ENCODE assay signal across 15 cellular contexts in the genomic region with DNA sequence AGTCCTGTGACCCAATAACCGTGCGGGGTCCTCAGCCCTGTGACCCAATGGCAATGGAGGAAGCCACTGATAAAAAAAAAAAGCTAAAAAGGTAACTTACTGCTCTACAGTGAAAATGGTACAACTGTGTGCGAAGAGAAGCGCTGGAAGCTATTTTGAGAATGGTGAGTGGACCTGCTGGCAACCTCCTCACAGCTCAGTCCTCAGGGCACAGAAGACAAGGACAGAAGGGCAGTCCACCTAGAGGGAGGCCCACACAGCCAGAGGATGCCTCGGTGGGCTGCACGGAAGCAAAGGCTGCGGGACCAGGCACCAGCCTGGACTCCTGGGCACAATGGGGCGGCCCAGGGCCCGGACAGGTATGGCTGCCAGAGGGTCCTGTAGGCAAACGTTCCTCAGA.
"Had no signal": no experiment of that assay in that cellular context is flagged by ENCODE, and none has a peak within 500 bp of the region (broad histone marks: within the 10 kb centered on the region; RNA-seq: fewer than 3 reads in every experiment).

No MANE protein-coding gene starts in this region.

- H3K9me3 Mint-ChIP-seq: dendritic cell treated with granulocyte-macrophage colony-stimulating factor and Interleukin-4, amounts not matched to agents 40 ng/mL and 50 ng/mL, for 4 days; effector memory CD8-positive, alpha-beta T cell; memory B cell; nephron had no signal

- H3K9me3 ChIP-seq: body of pancreas, SJSA1, thyroid gland had no signal

- DNase-seq: activated CD8-positive, alpha-beta memory T cell treated with anti-CD3 and anti-CD28 coated beads for 24 hours; activated effector memory CD4-positive, alpha-beta T cell treated with anti-CD3 and anti-CD28 coated beads, Interleukin-2, amount 50 U/mL, for 16 hours; body of pancreas; effector memory CD8-positive, alpha-beta T cell; erythroblast; occipital lobe; stimulated activated CD4-positive, alpha-beta T cell treated with anti-CD3 and anti-CD28 coated beads, Interleukin-4, amount 100 ng/mL, for 1 hour; stimulated activated CD8-positive, alpha-beta memory T cell treated with anti-CD3 and anti-CD28 coated beads, Interleukin-4, amount 100 ng/mL, for 48 hours; T1000; thyroid gland had no signal

- H3K4me1 ChIP-seq: SJSA1 had no signal

- ATAC-seq: body of pancreas; effector memory CD8-positive, alpha-beta T cell had no signal

- H3K4me3 ChIP-seq: body of pancreas, SJSA1, thyroid gland had no signal

- H3K27ac ChIP-seq: body of pancreas, SJSA1, thyroid gland had no signal

- H3K27me3 Mint-ChIP-seq: dendritic cell treated with granulocyte-macrophage colony-stimulating factor and Interleukin-4, amounts not matched to agents 40 ng/mL and 50 ng/mL, for 4 days; effector memory CD8-positive, alpha-beta T cell; memory B cell; progenitor cell of endocrine pancreas had no signal

- H3K27ac Mint-ChIP-seq: dendritic cell treated with granulocyte-macrophage colony-stimulating factor and Interleukin-4, amounts not matched to agents 40 ng/mL and 50 ng/mL, for 4 days; memory B cell; nephron had no signal

- H3K27me3 ChIP-seq: body of pancreas, SJSA1, thyroid gland had no signal

- H3K4me3 Mint-ChIP-seq: dendritic cell treated with granulocyte-macrophage colony-stimulating factor and Interleukin-4, amounts not matched to agents 40 ng/mL and 50 ng/mL, for 4 days; memory B cell; nephron had no signal
